Comparison of ENCODE assay signal across 21 cellular contexts in genomic region chr3:25266677-25267076, GRCh38.
"Had no signal": no experiment of that assay in that cellular context is flagged by ENCODE, and none has a peak within 500 bp of the region (broad histone marks: within the 10 kb centered on the region; RNA-seq: fewer than 3 reads in every experiment).

No MANE protein-coding gene starts in this region.

- H3K36me3 Mint-ChIP-seq: natural killer cell, T-cell had no signal

- H3K36me3 ChIP-seq: transverse colon had no signal

- H3K9me3 Mint-ChIP-seq: activated CD8-positive, alpha-beta T cell treated with anti-CD3 and anti-CD28 coated beads for 36 hours had no signal

- H3K27ac Mint-ChIP-seq: activated CD4-positive, alpha-beta T cell treated with anti-CD3 and anti-CD28 coated beads, Interleukin-2, amount 10 ng/mL, durations not matched to agents 24 days and 14 days; activated CD8-positive, alpha-beta T cell treated with anti-CD3 and anti-CD28 coated beads for 36 hours; activated naive CD4-positive, alpha-beta T cell treated with anti-CD3 and anti-CD28 coated beads for 36 hours; activated T-cell treated with anti-CD3 and anti-CD28 coated beads, Interleukin-2, amount 50 U/mL, for 24 hours; activated T-helper 2 cell treated with anti-CD3 and anti-CD28 coated beads, Interferon-gamma antibody, Interleukin-2, Interleukin-4, amounts not matched to agents 10 μg/mL and 5 μg/mL and 100 μg/mL, durations not matched to agents 14 hours and 24 hours and 36 hours; natural killer cell; progenitor cell of endocrine pancreas; T-cell had no signal

- H3K9me3 ChIP-seq: transverse colon had no signal

- H3K4me3 ChIP-seq: transverse colon had no signal

- H3K4me1 Mint-ChIP-seq: activated CD4-positive, alpha-beta T cell treated with anti-CD3 and anti-CD28 coated beads, Interleukin-2, amount 10 ng/mL, durations not matched to agents 24 days and 14 days; T-cell had no signal

- DNase-seq: activated CD4-positive, alpha-beta T cell treated with anti-CD3 and anti-CD28 coated beads, Interleukin-2, amount 10 ng/mL, durations not matched to agents 24 days and 14 days; activated CD4-positive, CD25-positive, alpha-beta regulatory T cell; activated CD8-positive, alpha-beta T cell treated with anti-CD3 and anti-CD28 coated beads for 36 hours; activated naive CD4-positive, alpha-beta T cell treated with anti-CD3 and anti-CD28 coated beads for 36 hours; activated T-cell treated with anti-CD3 and anti-CD28 coated beads, Interleukin-2, amount 50 U/mL, for 24 hours; aorta; foreskin fibroblast; head of caudate nucleus; kidney glomerular epithelial cell; mesenchymal stem cell; natural killer cell; nucleus accumbens; stimulated activated CD4-positive, alpha-beta T cell treated with anti-CD3 and anti-CD28 coated beads, Interleukin-12 subunit alpha, Interleukin-12 subunit beta, amount 100 ng/mL, for 4 hours; stimulated activated CD4-positive, alpha-beta T cell treated with anti-CD3 and anti-CD28 coated beads, Interleukin-1b, Interleukin-23, amount 100 ng/mL, for 48 hours; stimulated activated naive CD8-positive, alpha-beta T cell treated with anti-CD3 and anti-CD28 coated beads, Interleukin-15, Interleukin-2, amounts not matched to agents 100 U/mL and 50 U/mL, for 24 hours; substantia nigra; T-cell; T-helper 9 cell; transverse colon had no signal

- H3K27me3 ChIP-seq: transverse colon had no signal

- H3K4me3 Mint-ChIP-seq: activated CD4-positive, alpha-beta T cell treated with anti-CD3 and anti-CD28 coated beads, Interleukin-2, amount 10 ng/mL, durations not matched to agents 24 days and 14 days; activated CD8-positive, alpha-beta T cell treated with anti-CD3 and anti-CD28 coated beads for 36 hours; activated naive CD4-positive, alpha-beta T cell treated with anti-CD3 and anti-CD28 coated beads for 36 hours; activated T-cell treated with anti-CD3 and anti-CD28 coated beads, Interleukin-2, amount 50 U/mL, for 24 hours; natural killer cell; T-cell had no signal

- H3K4me1 ChIP-seq: transverse colon had no signal

- H3K27ac ChIP-seq: transverse colon had no signal

- H3K27me3 Mint-ChIP-seq: activated CD4-positive, alpha-beta T cell treated with anti-CD3 and anti-CD28 coated beads, Interleukin-2, amount 10 ng/mL, durations not matched to agents 24 days and 14 days; activated CD8-positive, alpha-beta T cell treated with anti-CD3 and anti-CD28 coated beads for 36 hours; activated T-cell treated with anti-CD3 and anti-CD28 coated beads, Interleukin-2, amount 50 U/mL, for 24 hours had no signal
